12 cellular contexts compared by ENCODE assay signal in the genomic region with DNA sequence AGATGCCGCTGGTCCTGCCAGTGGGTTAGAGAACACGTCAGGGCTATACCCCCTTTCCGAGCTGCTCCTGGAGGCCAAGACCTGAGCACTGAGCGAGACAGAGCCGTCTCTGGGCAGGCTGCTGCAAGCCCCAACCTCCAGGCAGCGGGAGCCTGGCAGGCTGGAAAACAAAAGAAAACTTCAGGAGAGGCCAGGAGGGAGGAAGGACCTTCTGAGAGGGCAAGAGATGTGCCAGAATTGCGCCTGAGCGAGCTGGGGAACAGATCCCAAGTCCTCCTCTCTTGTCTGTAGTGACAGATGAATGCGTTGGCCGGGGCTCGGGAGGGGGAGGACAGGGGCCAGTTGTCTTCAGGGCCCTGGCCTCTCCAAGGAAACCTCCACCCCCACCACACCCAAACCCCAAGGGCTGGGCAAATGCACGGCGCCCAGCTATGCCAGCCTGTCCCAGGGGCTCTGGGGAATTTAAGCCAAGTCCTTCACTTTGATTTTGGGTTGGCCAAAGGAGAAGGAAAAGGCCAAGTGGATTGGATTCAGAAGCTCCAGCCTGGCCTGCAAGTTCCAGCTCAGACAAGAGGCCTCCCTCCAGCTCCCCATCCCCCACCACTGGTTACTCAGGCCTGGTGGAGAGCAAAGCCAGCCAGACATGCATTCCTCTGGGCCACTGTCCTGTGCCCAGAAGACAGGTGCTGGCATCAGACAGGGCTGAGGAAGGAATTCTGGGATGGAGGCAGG. TPM values are rescaled to one million over a fixed set of nuclear protein-coding genes. Genes with fewer than 3 reads are reported as not detected.
A peak's percentile ranks its signal among the peaks of the same experiment; 100 is the strongest.
DNase-seq lines count a peak whose midpoint lies in the region; ATAC-seq and TF ChIP-seq lines count a peak whose summit lies in the region.
"Had no signal": no experiment of that assay in that cellular context is flagged by ENCODE, and none has a peak within 500 bp of the region (broad histone marks: within the 10 kb centered on the region; RNA-seq: fewer than 3 reads in every experiment).

No MANE protein-coding gene starts in this region.

- H3K9me3 ChIP-seq in RWPE2 (ENCODE audit: severe bottlenecking): no peaks in the 10 kb centered on the region
- no peaks in the 10 kb centered on the region for H3K9me3 ChIP-seq in mesodermal cell (ENCODE audit: control insufficient read depth, low read length)
- H3K9me3 ChIP-seq in suprapubic skin: no peaks in the 10 kb centered on the region

- no peak for DNase-seq in RWPE2 (ENCODE audit: low spot score)
- DNase-seq in epithelial cell of prostate (ENCODE audit: low read depth, low spot score): peak; percentile 59
- no peak for DNase-seq in suprapubic skin (ENCODE audit: low spot score in 2 of 2)
- DNase-seq in NCI-H2029 treated with DMSO at 0.1 percent for 48 hours (lab: John Stamatoyannopoulos, UW): no peak
- no peak for DNase-seq in cerebellar nuclear complex (lab: John Stamatoyannopoulos, UW)
- DNase-seq: activated CD4-positive, alpha-beta memory T cell treated with anti-CD3 and anti-CD28 coated beads for 36 hours; DND-41; NCI-H1436; NCI-H510A had no signal

- TF ChIP-seq EP300 in suprapubic skin (IDR thresholded peaks at IDR 0.05): no peak

- no peaks in the 10 kb centered on the region for H3K36me3 ChIP-seq in RWPE2 (ENCODE audit: low read depth)
- H3K36me3 ChIP-seq in mesodermal cell (ENCODE audit: control insufficient read depth, insufficient read depth, low read length): no peaks in the 10 kb centered on the region
- H3K36me3 ChIP-seq in suprapubic skin: no peaks in the 10 kb centered on the region

- 76 to 82% methylated on average over 6 to 12 of the region's 13 CpGs for WGBS in mesodermal cell (ENCODE audit: insufficient coverage in 2 of 2), 2 experiments
- WGBS in suprapubic skin: 58% methylated on average over 13 of the region's 13 CpGs

- H3K27ac ChIP-seq in RWPE2 (ENCODE audit: poor library complexity, severe bottlenecking): peak overlapping the region; percentile 72
- H3K27ac ChIP-seq in epithelial cell of prostate: peak overlapping the region; percentile 95
- H3K27ac ChIP-seq in mesodermal cell (ENCODE audit: low read depth, low read length, severe bottlenecking): peak overlapping the region; percentile 81
- H3K27ac ChIP-seq in suprapubic skin: peak overlapping the region; percentile 20

- H3K4me1 ChIP-seq in RWPE2 (ENCODE audit: insufficient read depth, poor library complexity, severe bottlenecking) (peaks cover 31% of the 10 kb centered on the region), mesodermal cell (ENCODE audit: control insufficient read depth, insufficient read depth, low read length, poor library complexity, severe bottlenecking) (peaks cover 55% of the 10 kb centered on the region), suprapubic skin (peaks cover 12% of the 10 kb centered on the region)

- TF ChIP-seq POLR2A in suprapubic skin (IDR thresholded peaks at IDR 0.05): no peak

- H3K4me3 ChIP-seq in RWPE2 (ENCODE audit: severe bottlenecking) (no peak overlapping the region), mesodermal cell (ENCODE audit: extremely low read depth, insufficient read depth, low read length, poor library complexity, severe bottlenecking) (no peak overlapping the region), suprapubic skin (no peak overlapping the region)

- TF ChIP-seq CTCF in RWPE2 (IDR thresholded peaks at IDR 0.05; ENCODE audit: poor library complexity, severe bottlenecking) (no peak), suprapubic skin (IDR thresholded peaks at IDR 0.05) (no peak)

- H3K27me3 ChIP-seq in RWPE2 (ENCODE audit: insufficient read depth, poor library complexity, severe bottlenecking): no peaks in the 10 kb centered on the region
- peaks cover 15% of the 10 kb centered on the region for H3K27me3 ChIP-seq in suprapubic skin

- ATAC-seq in RWPE2 (ENCODE audit: low read depth): peak; percentile 67
- ATAC-seq in HG02623 (IDR thresholded peaks at IDR 0.05; ENCODE audit: unreplicated experiment): no peak

RNA-seq across cellular contexts. Expression of gene SDK2, which starts 18.1 kb away (rescaled TPM):
- polyA plus RNA-seq in mesodermal cell (2013, experiment 1 of 2): 21.5 TPM
- 16.0 TPM for polyA plus RNA-seq in mesodermal cell (2013, experiment 2 of 2)
- total RNA-seq in suprapubic skin: 1 to 10 TPM; 1.4 to 6.8 (median 3.3) TPM
- total RNA-seq: LHCN-M2 had no signal

Comparison
In these comparisons a context has a peak if more than half of its experiments do, and no peak if none do; other contexts are left out.
1. H3K27ac ChIP-seq: peak in every context shown above with its lines; median percentile 95 in epithelial cell of prostate; 81 in mesodermal cell; 72 in RWPE2; 20 in suprapubic skin.